In the genomic region with DNA sequence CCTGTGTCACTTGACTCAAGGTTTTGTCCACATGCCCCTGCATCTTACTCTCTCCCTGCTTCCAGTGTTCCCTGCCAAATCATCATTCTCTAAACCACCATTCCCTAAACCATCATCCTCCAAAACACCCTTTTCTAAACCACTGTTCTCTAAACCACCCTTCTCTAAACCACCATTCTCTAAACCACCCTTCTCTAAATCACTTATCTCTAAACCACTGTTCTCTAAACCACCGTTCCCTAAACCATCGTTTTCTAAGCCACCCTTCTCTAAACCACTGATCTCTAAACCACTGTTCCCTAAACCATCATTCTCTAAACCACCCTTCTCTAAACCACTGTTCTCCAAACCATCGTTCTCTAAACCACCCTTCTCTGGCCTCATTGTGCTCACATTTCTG, we compare ENCODE assay signal across 27 cellular contexts.
"Had no signal": no experiment of that assay in that cellular context is flagged by ENCODE, and none has a peak within 500 bp of the region (broad histone marks: within the 10 kb centered on the region; RNA-seq: fewer than 3 reads in every experiment).

No MANE protein-coding gene starts in this region.

- H3K4me1 Mint-ChIP-seq: memory B cell; naive B cell; stimulated activated effector memory CD8-positive, alpha-beta T cell treated with anti-CD3 and anti-CD28 coated beads, Interleukin-12 subunit alpha, Interleukin-12 subunit beta, amount 100 ng/mL, for 72 hours had no signal

- H3K4me1 ChIP-seq: esophagus muscularis mucosa, foreskin keratinocyte, gastroesophageal sphincter, prostate gland, right atrium auricular region, stomach, thyroid gland, vagina had no signal

- H3K4me2 ChIP-seq: hepatocyte had no signal

- ATAC-seq: foreskin keratinocyte; gastroesophageal sphincter; heart left ventricle; left lobe of liver; natural killer cell treated with Interleukin-12 subunit alpha and Interleukin-12 subunit beta and Interleukin-15 and Interleukin-18, amount 100 ng/mL, for 72 hours; sciatic nerve; stimulated activated effector memory CD8-positive, alpha-beta T cell treated with anti-CD3 and anti-CD28 coated beads, Interleukin-12 subunit alpha, Interleukin-12 subunit beta, amount 100 ng/mL, for 72 hours had no signal

- H3K27me3 Mint-ChIP-seq: dendritic cell treated with granulocyte-macrophage colony-stimulating factor and Interleukin-4, amounts not matched to agents 40 ng/mL and 50 ng/mL, for 4 days; memory B cell; naive B cell had no signal

- H3K36me3 ChIP-seq: esophagus muscularis mucosa, gastroesophageal sphincter, heart left ventricle, prostate gland, right atrium auricular region, stomach, thyroid gland, vagina had no signal

- H3K4me3 ChIP-seq: esophagus muscularis mucosa, gastroesophageal sphincter, heart left ventricle, hepatocyte, lung, prostate gland, right atrium auricular region, stomach, thyroid gland, vagina had no signal

- H3K4me3 Mint-ChIP-seq: dendritic cell treated with granulocyte-macrophage colony-stimulating factor and Interleukin-4, amounts not matched to agents 40 ng/mL and 50 ng/mL, for 4 days; endodermal cell; memory B cell; naive B cell; natural killer cell treated with Interleukin-12 subunit alpha and Interleukin-12 subunit beta and Interleukin-15 and Interleukin-18, amount 100 ng/mL, for 72 hours; stimulated activated effector memory CD8-positive, alpha-beta T cell treated with anti-CD3 and anti-CD28 coated beads, Interleukin-12 subunit alpha, Interleukin-12 subunit beta, amount 100 ng/mL, for 72 hours had no signal

- H3K27ac Mint-ChIP-seq: dendritic cell treated with granulocyte-macrophage colony-stimulating factor and Interleukin-4, amounts not matched to agents 40 ng/mL and 50 ng/mL, for 4 days; endodermal cell; memory B cell; natural killer cell treated with Interleukin-12 subunit alpha and Interleukin-12 subunit beta and Interleukin-15 and Interleukin-18, amount 100 ng/mL, for 72 hours; stimulated activated effector memory CD8-positive, alpha-beta T cell treated with anti-CD3 and anti-CD28 coated beads, Interleukin-12 subunit alpha, Interleukin-12 subunit beta, amount 100 ng/mL, for 72 hours had no signal

- H3K79me2 ChIP-seq: hepatocyte had no signal

- H3K36me3 Mint-ChIP-seq: memory B cell; natural killer cell treated with Interleukin-12 subunit alpha and Interleukin-12 subunit beta and Interleukin-15 and Interleukin-18, amount 100 ng/mL, for 72 hours; stimulated activated effector memory CD8-positive, alpha-beta T cell treated with anti-CD3 and anti-CD28 coated beads, Interleukin-12 subunit alpha, Interleukin-12 subunit beta, amount 100 ng/mL, for 72 hours had no signal

- H3K27ac ChIP-seq: epithelial cell of prostate, esophagus muscularis mucosa, foreskin keratinocyte, gastroesophageal sphincter, heart left ventricle, hepatocyte, prostate gland, right atrium auricular region, stomach, thyroid gland, vagina had no signal

- FAIRE-seq: kidney had no signal

- H3K9me3 ChIP-seq: heart left ventricle, prostate gland, right atrium auricular region, stomach, thyroid gland, vagina had no signal

- H3K27me3 ChIP-seq: esophagus muscularis mucosa, foreskin keratinocyte, gastroesophageal sphincter, heart left ventricle, hepatocyte, right atrium auricular region, stomach, thyroid gland, vagina had no signal

- DNase-seq: effector CD8-positive, alpha-beta T cell; endodermal cell; foreskin keratinocyte; heart left ventricle; kidney; naive B cell; nucleus accumbens; stimulated activated CD4-positive, alpha-beta T cell treated with anti-CD3 and anti-CD28 coated beads, Interleukin-2, amount 100 ng/mL, for 24 hours; stimulated activated CD4-positive, alpha-beta T cell treated with anti-CD3 and anti-CD28 coated beads, Interleukin-4, amount 100 ng/mL, for 24 hours; stimulated activated naive CD4-positive, alpha-beta T cell treated with Interleukin-2 at 50 U/mL for 16 hours; stomach; thyroid gland; trophoblast cell had no signal

- H2AFZ ChIP-seq: hepatocyte had no signal
